8 cellular contexts compared by ENCODE assay signal in genomic region chr12:12916135-12916956, GRCh38. TPM values are rescaled to one million over a fixed set of nuclear protein-coding genes. Genes with fewer than 3 reads are reported as not detected.
DNase-seq lines count a peak whose midpoint lies in the region; ATAC-seq and TF ChIP-seq lines count a peak whose summit lies in the region.

No MANE protein-coding gene starts in this region.

- TF ChIP-seq CTCF in LNCAP (IDR thresholded peaks at IDR 0.05) (peak; percentile 96), omental fat pad (IDR thresholded peaks at IDR 0.05) (peak in 2 of 3 donors; percentile 86 to 88)

- peak overlapping the region; percentile 73 for H3K27ac ChIP-seq in temporal lobe (ENCODE audit: low read depth, low read length)

- peak; percentile 88 for ATAC-seq in GM21737 (IDR thresholded peaks at IDR 0.05; ENCODE audit: unreplicated experiment)
- peak; percentile 58 for ATAC-seq in omental fat pad (ENCODE audit: low FRiP score)

- DNase-seq in DMS79 treated with DMSO at 0.1 percent for 48 hours (lab: John Stamatoyannopoulos, UW) (peak; percentile 95), SHP77 (lab: John Stamatoyannopoulos, UW) (peak; percentile 13 to 44), foreskin melanocyte (peak; percentile 75), omental fat pad (ENCODE audit: low spot score) (peak; percentile 85)
- peak; percentile 73 for DNase-seq in activated T-helper 9 cell treated with anti-CD3 and anti-CD28 coated beads, Interleukin-2, amount 50 U/mL, for 16 hours (ENCODE audit: low read depth)

RNA-seq across cellular contexts. Expression of gene GPRC5A, which starts 25.0 kb away (rescaled TPM):
- total RNA-seq in omental fat pad (100 to 1,000 TPM in 2 of 4 donors, 10 to 100 TPM in 2; 11.3 to 284 (median 88.4) TPM), temporal lobe (0.25 TPM)

RNA-seq across cellular contexts. Expression of gene GPRC5D, which starts 35.6 kb away (rescaled TPM):
- total RNA-seq in omental fat pad: not detected
- total RNA-seq in temporal lobe: not detected

Comparison
In these comparisons a context has a peak if more than half of its experiments do, and no peak if none do; other contexts are left out.
1. Peak in every context shown above with its lines: DNase-seq, ATAC-seq and H3K27ac ChIP-seq.
2. DNase-seq: peak in every context shown above with its lines; median percentile 95 in DMS79 treated with DMSO at 0.1 percent for 48 hours; 85 in omental fat pad; 75 in foreskin melanocyte; 73 in activated T-helper 9 cell treated with anti-CD3 and anti-CD28 coated beads, Interleukin-2, amount 50 U/mL, for 16 hours; 28 in SHP77.